4 cellular contexts compared by ENCODE assay signal in the genomic region with DNA sequence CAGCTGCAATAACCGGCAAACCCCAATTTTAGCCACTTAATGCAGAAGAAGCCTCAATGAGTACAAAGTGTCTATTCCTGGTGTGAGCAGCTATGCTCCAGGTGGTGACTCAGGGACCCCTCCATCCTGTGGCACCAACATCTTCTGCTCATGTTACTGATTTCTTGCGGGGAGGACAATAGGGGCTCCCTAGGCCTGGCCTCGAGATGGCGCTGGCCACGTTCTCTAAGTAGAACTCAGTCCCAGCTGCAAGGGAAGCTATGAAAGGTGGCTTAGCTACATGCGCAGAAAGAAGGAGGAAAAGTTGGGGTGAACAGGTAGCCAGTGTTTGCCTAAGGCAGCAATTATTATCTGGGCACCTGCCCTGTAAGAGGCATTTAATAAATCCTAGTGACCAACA.
TF ChIP-seq lines count a peak whose summit lies in the region.

No MANE protein-coding gene starts in this region.

TF ChIP-seq in SK-N-SH, 30 proteins besides CTCF, POLR2A, EP300 and RAD21:
- TF ChIP-seq TCF12 (IDR thresholded peaks at IDR 0.05), result no peak
- no peak for TF ChIP-seq SMC3 (IDR thresholded peaks at IDR 0.05; ENCODE audit: low read depth, low read length)
- TF ChIP-seq TEAD4 (IDR thresholded peaks at IDR 0.05; ENCODE audit: borderline replicate concordance, insufficient read depth), result no peak
- no peak for TF ChIP-seq POLR2AphosphoS5 (IDR thresholded peaks at IDR 0.05; ENCODE audit: low read depth, low read length)

TF ChIP-seq in SK-N-SH treated with all-trans-retinoic acid at 6 μM for 48 hours, 23 proteins besides CTCF, POLR2A, EP300 and RAD21:
- TF ChIP-seq, protein P1, sequence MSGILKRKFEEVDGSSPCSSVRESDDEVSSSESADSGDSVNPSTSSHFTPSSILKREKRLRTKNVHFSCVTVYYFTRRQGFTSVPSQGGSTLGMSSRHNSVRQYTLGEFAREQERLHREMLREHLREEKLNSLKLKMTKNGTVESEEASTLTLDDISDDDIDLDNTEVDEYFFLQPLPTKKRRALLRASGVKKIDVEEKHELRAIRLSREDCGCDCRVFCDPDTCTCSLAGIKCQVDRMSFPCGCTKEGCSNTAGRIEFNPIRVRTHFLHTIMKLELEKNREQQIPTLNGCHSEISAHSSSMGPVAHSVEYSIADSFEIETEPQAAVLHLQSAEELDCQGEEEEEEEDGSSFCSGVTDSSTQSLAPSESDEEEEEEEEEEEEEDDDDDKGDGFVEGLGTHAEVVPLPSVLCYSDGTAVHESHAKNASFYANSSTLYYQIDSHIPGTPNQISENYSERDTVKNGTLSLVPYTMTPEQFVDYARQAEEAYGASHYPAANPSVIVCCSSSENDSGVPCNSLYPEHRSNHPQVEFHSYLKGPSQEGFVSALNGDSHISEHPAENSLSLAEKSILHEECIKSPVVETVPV (CRISPR knock-in tag; IDR thresholded peaks at IDR 0.05), result no peak
- TF ChIP-seq ZFP3 (CRISPR knock-in tag; IDR thresholded peaks at IDR 0.05) (no peak), PPARA (CRISPR knock-in tag; IDR thresholded peaks at IDR 0.05; ENCODE audit: borderline replicate concordance) (no peak)

TF ChIP-seq in Ishikawa, 13 proteins besides CTCF, POLR2A, EP300 and RAD21:
- TF ChIP-seq TEAD4 (IDR thresholded peaks at IDR 0.05) (no peak), ZBTB7A (IDR thresholded peaks at IDR 0.05; ENCODE audit: low read depth) (no peak), TCF12 (IDR thresholded peaks at IDR 0.05; ENCODE audit: low read depth) (no peak), EGR1 (IDR thresholded peaks at IDR 0.05) (no peak), CREB1 (IDR thresholded peaks at IDR 0.05; ENCODE audit: low read depth) (no peak), MAX (IDR thresholded peaks at IDR 0.05) (no peak), CEBPB (IDR thresholded peaks at IDR 0.05) (no peak), NFIC (IDR thresholded peaks at IDR 0.05) (no peak), FOXM1 (IDR thresholded peaks at IDR 0.05; ENCODE audit: borderline replicate concordance, low read depth) (no peak), TAF1 (IDR thresholded peaks at IDR 0.05; ENCODE audit: low read depth) (no peak), YY1 (IDR thresholded peaks at IDR 0.05; ENCODE audit: low read depth) (no peak), REST (IDR thresholded peaks at IDR 0.05; ENCODE audit: low read depth) (no peak)
- TF ChIP-seq, protein P2, sequence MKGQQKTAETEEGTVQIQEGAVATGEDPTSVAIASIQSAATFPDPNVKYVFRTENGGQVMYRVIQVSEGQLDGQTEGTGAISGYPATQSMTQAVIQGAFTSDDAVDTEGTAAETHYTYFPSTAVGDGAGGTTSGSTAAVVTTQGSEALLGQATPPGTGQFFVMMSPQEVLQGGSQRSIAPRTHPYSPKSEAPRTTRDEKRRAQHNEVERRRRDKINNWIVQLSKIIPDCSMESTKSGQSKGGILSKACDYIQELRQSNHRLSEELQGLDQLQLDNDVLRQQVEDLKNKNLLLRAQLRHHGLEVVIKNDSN (IDR thresholded peaks at IDR 0.05), result no peak

TF ChIP-seq in WTC11, 78 proteins besides CTCF, POLR2A, EP300 and RAD21:
- TF ChIP-seq SP1 (CRISPR knock-in tag; conservative IDR thresholded peaks at IDR 0.05) (no peak), TP53 (CRISPR knock-in tag; IDR thresholded peaks at IDR 0.05) (no peak), FOXP4 (CRISPR knock-in tag; IDR thresholded peaks at IDR 0.05) (no peak), ATF3 (CRISPR knock-in tag; conservative IDR thresholded peaks at IDR 0.05) (no peak), CREB1 (CRISPR knock-in tag; IDR thresholded peaks at IDR 0.05) (no peak), FOXP1 (CRISPR knock-in tag; IDR thresholded peaks at IDR 0.05; ENCODE audit: borderline replicate concordance) (no peak)
- TF ChIP-seq, protein P3, sequence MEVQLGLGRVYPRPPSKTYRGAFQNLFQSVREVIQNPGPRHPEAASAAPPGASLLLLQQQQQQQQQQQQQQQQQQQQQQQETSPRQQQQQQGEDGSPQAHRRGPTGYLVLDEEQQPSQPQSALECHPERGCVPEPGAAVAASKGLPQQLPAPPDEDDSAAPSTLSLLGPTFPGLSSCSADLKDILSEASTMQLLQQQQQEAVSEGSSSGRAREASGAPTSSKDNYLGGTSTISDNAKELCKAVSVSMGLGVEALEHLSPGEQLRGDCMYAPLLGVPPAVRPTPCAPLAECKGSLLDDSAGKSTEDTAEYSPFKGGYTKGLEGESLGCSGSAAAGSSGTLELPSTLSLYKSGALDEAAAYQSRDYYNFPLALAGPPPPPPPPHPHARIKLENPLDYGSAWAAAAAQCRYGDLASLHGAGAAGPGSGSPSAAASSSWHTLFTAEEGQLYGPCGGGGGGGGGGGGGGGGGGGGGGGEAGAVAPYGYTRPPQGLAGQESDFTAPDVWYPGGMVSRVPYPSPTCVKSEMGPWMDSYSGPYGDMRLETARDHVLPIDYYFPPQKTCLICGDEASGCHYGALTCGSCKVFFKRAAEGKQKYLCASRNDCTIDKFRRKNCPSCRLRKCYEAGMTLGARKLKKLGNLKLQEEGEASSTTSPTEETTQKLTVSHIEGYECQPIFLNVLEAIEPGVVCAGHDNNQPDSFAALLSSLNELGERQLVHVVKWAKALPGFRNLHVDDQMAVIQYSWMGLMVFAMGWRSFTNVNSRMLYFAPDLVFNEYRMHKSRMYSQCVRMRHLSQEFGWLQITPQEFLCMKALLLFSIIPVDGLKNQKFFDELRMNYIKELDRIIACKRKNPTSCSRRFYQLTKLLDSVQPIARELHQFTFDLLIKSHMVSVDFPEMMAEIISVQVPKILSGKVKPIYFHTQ (CRISPR knock-in tag; IDR thresholded peaks at IDR 0.05), result no peak
